39 cellular contexts compared by ENCODE assay signal in the genomic region with DNA sequence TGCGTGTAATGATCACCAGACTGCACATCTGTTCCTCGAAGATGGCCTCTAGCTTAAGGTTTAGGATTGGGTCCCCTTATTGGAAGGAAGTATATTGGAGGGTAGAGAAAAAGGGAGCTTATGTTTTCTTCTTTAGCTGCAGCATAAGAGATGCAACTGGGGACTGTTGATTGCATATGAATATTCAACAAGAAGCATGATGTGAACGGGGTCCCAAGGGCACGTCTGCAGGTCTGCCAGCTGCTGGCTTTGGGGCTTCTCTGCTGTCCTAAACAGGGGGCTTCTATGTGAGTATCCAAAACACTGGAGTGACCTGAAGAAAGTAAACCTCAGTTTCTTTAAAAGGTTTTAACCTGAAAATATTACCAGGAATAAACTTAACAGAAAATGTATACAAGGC.
"Had no signal": no experiment of that assay in that cellular context is flagged by ENCODE, and none has a peak within 500 bp of the region (broad histone marks: within the 10 kb centered on the region; RNA-seq: fewer than 3 reads in every experiment).

No MANE protein-coding gene starts in this region.

- FAIRE-seq: astrocyte, TTC549 had no signal

- H3K9me3 ChIP-seq: adrenal gland, body of pancreas, breast epithelium had no signal

- ATAC-seq: activated CD8-positive, alpha-beta T cell treated with anti-CD3 and anti-CD28 coated beads for 36 hours; activated naive CD4-positive, alpha-beta T cell treated with anti-CD3 and anti-CD28 coated beads, Interleukin-2, amount 50 U/mL, for 72 hours; activated T-cell treated with anti-CD3 and anti-CD28 coated beads, Interleukin-2, amount 50 U/mL, for 4 hours; activated T-cell treated with anti-CD3 and anti-CD28 coated beads, Interleukin-2, amount 50 U/mL, for 72 hours; activated T-helper 17 cell treated with anti-CD3 and anti-CD28 coated beads, Interleukin-2, amount 50 U/mL, for 72 hours; body of pancreas; T-cell had no signal

- H3K9me3 Mint-ChIP-seq: activated B cell treated with CpG ODN at 0.5 μM for 24 hours; activated CD4-positive, alpha-beta memory T cell treated with anti-CD3 and anti-CD28 coated beads for 36 hours; activated CD8-positive, alpha-beta T cell treated with anti-CD3 and anti-CD28 coated beads for 36 hours; activated naive CD4-positive, alpha-beta T cell treated with anti-CD3 and anti-CD28 coated beads for 36 hours; activated naive CD4-positive, alpha-beta T cell treated with anti-CD3 and anti-CD28 coated beads, Interleukin-2, amount 50 U/mL, for 72 hours; activated naive CD8-positive, alpha-beta T cell treated with anti-CD3 and anti-CD28 coated beads for 36 hours; activated T-cell treated with anti-CD3 and anti-CD28 coated beads, Interleukin-2, amount 50 U/mL, for 4 hours; activated T-cell treated with anti-CD3 and anti-CD28 coated beads, Interleukin-2, amount 50 U/mL, for 72 hours; activated T-helper 1 cell treated with anti-CD3 and anti-CD28 coated beads, Interleukin-12 subunit alpha, Interleukin-12 subunit beta, Interleukin-2, Interleukin-4 antibody, amounts not matched to agents 30 ng/mL and 10 ng/mL and 1 ng/mL, durations not matched to agents 14 hours and 24 hours and 36 hours; activated T-helper 17 cell treated with anti-CD3 and anti-CD28 coated beads, Interleukin-2, amount 50 U/mL, for 72 hours; central memory CD8-positive, alpha-beta T cell; T-cell; T-helper 1 cell treated with Interleukin-12 subunit alpha and Interleukin-12 subunit beta and Interleukin-4 antibody, amounts not matched to agents 30 μg/mL and 1 μg/mL, for 36 hours; T-helper 2 cell treated with Interferon-gamma antibody and Interleukin-4, amounts not matched to agents 5 μg/mL and 100 μg/mL, for 36 hours had no signal

- H3K27me3 Mint-ChIP-seq: activated B cell treated with CpG ODN at 0.5 μM for 24 hours; activated CD4-positive, alpha-beta memory T cell treated with anti-CD3 and anti-CD28 coated beads for 36 hours; activated CD8-positive, alpha-beta T cell treated with anti-CD3 and anti-CD28 coated beads for 36 hours; activated naive CD8-positive, alpha-beta T cell treated with anti-CD3 and anti-CD28 coated beads for 36 hours; activated T-helper 17 cell treated with anti-CD3 and anti-CD28 coated beads, Interleukin-2, amount 50 U/mL, for 72 hours; central memory CD8-positive, alpha-beta T cell; T-cell had no signal

- H3K4me1 ChIP-seq: adrenal gland, breast epithelium had no signal

- H3K36me3 Mint-ChIP-seq: activated CD4-positive, alpha-beta memory T cell treated with anti-CD3 and anti-CD28 coated beads for 36 hours; activated naive CD8-positive, alpha-beta T cell treated with anti-CD3 and anti-CD28 coated beads for 36 hours had no signal

- H3K36me3 ChIP-seq: brain microvascular endothelial cell, breast epithelium, cardiac muscle cell had no signal

- H3K4me3 Mint-ChIP-seq: activated B cell treated with CpG ODN at 0.5 μM for 24 hours; activated CD4-positive, alpha-beta memory T cell treated with anti-CD3 and anti-CD28 coated beads for 36 hours; activated CD8-positive, alpha-beta T cell treated with anti-CD3 and anti-CD28 coated beads for 36 hours; activated naive CD4-positive, alpha-beta T cell treated with anti-CD3 and anti-CD28 coated beads for 36 hours; activated naive CD8-positive, alpha-beta T cell treated with anti-CD3 and anti-CD28 coated beads for 36 hours; activated T-cell treated with anti-CD3 and anti-CD28 coated beads, Interleukin-2, amount 50 U/mL, for 4 hours; activated T-cell treated with anti-CD3 and anti-CD28 coated beads, Interleukin-2, amount 50 U/mL, for 72 hours; activated T-helper 1 cell treated with anti-CD3 and anti-CD28 coated beads, Interleukin-12 subunit alpha, Interleukin-12 subunit beta, Interleukin-2, Interleukin-4 antibody, amounts not matched to agents 30 ng/mL and 10 ng/mL and 1 ng/mL, durations not matched to agents 14 hours and 24 hours and 36 hours; activated T-helper 17 cell treated with anti-CD3 and anti-CD28 coated beads, Interleukin-2, amount 50 U/mL, for 72 hours; central memory CD8-positive, alpha-beta T cell; T-cell; T-helper 1 cell treated with Interleukin-12 subunit alpha and Interleukin-12 subunit beta and Interleukin-4 antibody, amounts not matched to agents 30 μg/mL and 1 μg/mL, for 36 hours; T-helper 2 cell treated with Interferon-gamma antibody and Interleukin-4, amounts not matched to agents 5 μg/mL and 100 μg/mL, for 36 hours had no signal

- H3K27ac Mint-ChIP-seq: activated B cell treated with CpG ODN at 0.5 μM for 24 hours; activated CD4-positive, alpha-beta memory T cell treated with anti-CD3 and anti-CD28 coated beads for 36 hours; activated CD8-positive, alpha-beta T cell treated with anti-CD3 and anti-CD28 coated beads for 36 hours; activated naive CD4-positive, alpha-beta T cell treated with anti-CD3 and anti-CD28 coated beads for 36 hours; activated naive CD8-positive, alpha-beta T cell treated with anti-CD3 and anti-CD28 coated beads for 36 hours; activated T-helper 1 cell treated with anti-CD3 and anti-CD28 coated beads, Interleukin-12 subunit alpha, Interleukin-12 subunit beta, Interleukin-2, Interleukin-4 antibody, amounts not matched to agents 30 ng/mL and 10 ng/mL and 1 ng/mL, durations not matched to agents 14 hours and 24 hours and 36 hours; activated T-helper 17 cell treated with anti-CD3 and anti-CD28 coated beads, Interleukin-2, amount 50 U/mL, for 72 hours; T-cell; T-helper 1 cell treated with Interleukin-12 subunit alpha and Interleukin-12 subunit beta and Interleukin-4 antibody, amounts not matched to agents 30 μg/mL and 1 μg/mL, for 36 hours; T-helper 2 cell treated with Interferon-gamma antibody and Interleukin-4, amounts not matched to agents 5 μg/mL and 100 μg/mL, for 36 hours had no signal

- H3K4me3 ChIP-seq: adrenal gland, body of pancreas, breast epithelium, cardiac muscle cell had no signal

- H3K4me1 Mint-ChIP-seq: activated T-helper 17 cell treated with anti-CD3 and anti-CD28 coated beads, Interleukin-2, amount 50 U/mL, for 72 hours had no signal

- H3K27me3 ChIP-seq: adrenal gland, body of pancreas, brain microvascular endothelial cell, breast epithelium, cardiac muscle cell had no signal

- H3K27ac ChIP-seq: adrenal gland, body of pancreas, brain microvascular endothelial cell, breast epithelium, cardiac muscle cell, VCaP had no signal

- DNase-seq: activated B cell treated with CpG ODN at 0.5 μM for 24 hours; activated CD4-positive, alpha-beta memory T cell treated with anti-CD3 and anti-CD28 coated beads for 36 hours; activated CD4-positive, alpha-beta T cell treated with anti-CD3 and anti-CD28 coated beads for 48 hours; activated CD4-positive, alpha-beta T cell treated with anti-CD3 and anti-CD28 coated beads, Interleukin-2, amount 50 U/mL, for 1 hour; activated CD4-positive, alpha-beta T cell treated with anti-CD3 and anti-CD28 coated beads, Interleukin-2, amount 50 U/mL, for 4 hours; activated CD4-positive, CD25-positive, alpha-beta regulatory T cell treated with anti-CD3 and anti-CD28 coated beads, Interleukin-2, amount 50 U/mL, for 72 hours; activated CD8-positive, alpha-beta memory T cell treated with anti-CD3 and anti-CD28 coated beads, Interleukin-2, amount 50 U/mL, for 4 hours; activated CD8-positive, alpha-beta T cell treated with anti-CD3 and anti-CD28 coated beads for 36 hours; activated effector memory CD4-positive, alpha-beta T cell treated with anti-CD3 and anti-CD28 coated beads, Interleukin-2, amount 50 U/mL, for 16 hours; activated gamma-delta T cell treated with Interleukin-2 at 50 U/mL for 16 hours; activated naive CD4-positive, alpha-beta T cell; activated naive CD4-positive, alpha-beta T cell treated with anti-CD3 and anti-CD28 coated beads for 36 hours; activated naive CD4-positive, alpha-beta T cell treated with anti-CD3 and anti-CD28 coated beads, Interleukin-2, amount 50 U/mL, for 16 hours; activated naive CD8-positive, alpha-beta T cell treated with anti-CD3 and anti-CD28 coated beads for 36 hours; activated T-cell treated with anti-CD3 and anti-CD28 coated beads for 4 hours; activated T-cell treated with anti-CD3 and anti-CD28 coated beads, Interleukin-2, amount 50 U/mL, for 1 hour; activated T-cell treated with anti-CD3 and anti-CD28 coated beads, Interleukin-2, amount 50 U/mL, for 4 hours; activated T-cell treated with anti-CD3 and anti-CD28 coated beads, Interleukin-2, amount 50 U/mL, for 72 hours; adrenal gland; amniotic stem cell; aorta; body of pancreas; brain microvascular endothelial cell; caudate nucleus; cerebellar nuclear complex; T-cell; T-helper 2 cell; T-helper 9 cell had no signal
